Comparison of ENCODE assay signal across 17 cellular contexts in the genomic region with DNA sequence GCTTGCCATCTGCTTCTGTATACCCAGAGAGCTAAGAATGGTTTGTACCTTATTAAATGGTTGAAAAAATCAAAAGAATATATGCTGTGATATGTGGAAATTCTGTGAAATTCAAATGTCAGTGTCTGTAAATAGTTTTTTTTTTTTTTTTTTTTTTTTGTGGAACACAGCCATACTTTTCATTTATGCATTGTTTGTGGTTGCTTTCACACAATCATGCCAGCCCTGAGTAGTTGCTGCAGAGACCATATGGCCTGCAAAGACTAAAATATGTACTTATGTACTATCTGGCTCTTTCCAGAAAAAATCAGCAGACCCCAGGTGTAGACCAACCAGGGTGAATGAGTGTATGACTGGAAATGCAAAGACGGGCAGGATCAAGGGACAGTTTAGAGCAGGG.
A peak's percentile ranks its signal among the peaks of the same experiment; 100 is the strongest.
DNase-seq lines count a peak whose midpoint lies in the region; ATAC-seq, FAIRE-seq and TF ChIP-seq lines count a peak whose summit lies in the region.
"Had no signal": no experiment of that assay in that cellular context is flagged by ENCODE, and none has a peak within 500 bp of the region (broad histone marks: within the 10 kb centered on the region; RNA-seq: fewer than 3 reads in every experiment).

No MANE protein-coding gene starts in this region.

- DNase-seq in EH (ENCODE audit: low read depth) (peak; percentile 34), SKM-1 (lab: John Stamatoyannopoulos, UW; ENCODE audit: unreplicated experiment) (no peak), frontal cortex (ENCODE audit: low spot score in 2 of 2) (no peak), middle frontal gyrus (ENCODE audit: extremely low spot score, low spot score) (no peak)
- DNase-seq in natural killer cell treated with Interleukin-12 subunit alpha and Interleukin-12 subunit beta and Interleukin-15 and Interleukin-18, amount 100 ng/mL, for 72 hours (ENCODE audit: low spot score) = no peak
- no peak for DNase-seq in effector CD8-positive, alpha-beta T cell (lab: John Stamatoyannopoulos, UW)
- DNase-seq: AML-193; DMS79; NCI-H146; NCI-H2107; NCI-H69; NK-92 treated with Interleukin-12 subunit alpha and Interleukin-12 subunit beta, amount 100 ng/mL, for 24 hours had no signal

- H3F3A ChIP-seq in OCI-LY1 (ENCODE audit: insufficient read depth, low read length) = no peaks in the 10 kb centered on the region

- peak overlapping the region; percentile 6 for H3K27ac Mint-ChIP-seq in dendritic cell treated with granulocyte-macrophage colony-stimulating factor and Interleukin-4, amounts not matched to agents 40 ng/mL and 50 ng/mL, for 4 days
- peak overlapping the region; percentile 22 to 69 for H3K27ac Mint-ChIP-seq in natural killer cell treated with Interleukin-12 subunit alpha and Interleukin-12 subunit beta and Interleukin-15 and Interleukin-18, amount 100 ng/mL, for 72 hours
- H3K27ac Mint-ChIP-seq: GM23338 had no signal

- H3K36me3 ChIP-seq in OCI-LY1 (ENCODE audit: insufficient read depth, low read length) = peaks cover 41% of the 10 kb centered on the region

- H4K20me1 ChIP-seq in OCI-LY1 (ENCODE audit: insufficient read depth, low read length) = no peaks in the 10 kb centered on the region

- H3K27me3 ChIP-seq in OCI-LY1 (ENCODE audit: insufficient read depth, low read length) = no peaks in the 10 kb centered on the region

- H3K4me1 ChIP-seq in OCI-LY1 (ENCODE audit: insufficient read depth, low read length, severe bottlenecking) = peaks cover 76% of the 10 kb centered on the region

- H3K4me3 Mint-ChIP-seq in dendritic cell treated with granulocyte-macrophage colony-stimulating factor and Interleukin-4, amounts not matched to agents 40 ng/mL and 50 ng/mL, for 4 days = no peak overlapping the region
- H3K4me3 Mint-ChIP-seq in natural killer cell treated with Interleukin-12 subunit alpha and Interleukin-12 subunit beta and Interleukin-15 and Interleukin-18, amount 100 ng/mL, for 72 hours = no peak overlapping the region
- H3K4me3 Mint-ChIP-seq: GM23338 had no signal

- peaks cover 73% of the 10 kb centered on the region for H3K4me1 Mint-ChIP-seq in dendritic cell treated with granulocyte-macrophage colony-stimulating factor and Interleukin-4, amounts not matched to agents 40 ng/mL and 50 ng/mL, for 4 days (ENCODE audit: low read depth)
- peaks cover 62 to 64% of the 10 kb centered on the region in 2 donors for H3K4me1 Mint-ChIP-seq in natural killer cell treated with Interleukin-12 subunit alpha and Interleukin-12 subunit beta and Interleukin-15 and Interleukin-18, amount 100 ng/mL, for 72 hours (ENCODE audit: low read depth in 2 of 2)

- no peaks in the 10 kb centered on the region for H3K9me2 ChIP-seq in OCI-LY1 (ENCODE audit: low read depth, low read length)

- no peaks in the 10 kb centered on the region for H3K9me3 ChIP-seq in OCI-LY1 (ENCODE audit: low read length)

- no peak overlapping the region for H2AFZ ChIP-seq in OCI-LY1 (ENCODE audit: low read length)
- H2AFZ ChIP-seq: GM23338 had no signal

- intact Hi-C loops in dendritic cell treated with granulocyte-macrophage colony-stimulating factor and Interleukin-4, amounts not matched to agents 40 ng/mL and 50 ng/mL, for 4 days (cut with micrococcal nuclease) = no loop called here

- peaks cover 87% of the 10 kb centered on the region for H3K79me2 ChIP-seq in OCI-LY1 (ENCODE audit: insufficient read depth, low read length)

- peaks cover 57% of the 10 kb centered on the region for H3K36me3 Mint-ChIP-seq in dendritic cell treated with granulocyte-macrophage colony-stimulating factor and Interleukin-4, amounts not matched to agents 40 ng/mL and 50 ng/mL, for 4 days (ENCODE audit: low read depth)
- H3K36me3 Mint-ChIP-seq in natural killer cell treated with Interleukin-12 subunit alpha and Interleukin-12 subunit beta and Interleukin-15 and Interleukin-18, amount 100 ng/mL, for 72 hours = peaks cover 6% of the 10 kb centered on the region

- FAIRE-seq in frontal cortex (lab: Jason Lieb, UNC) = no peak
- FAIRE-seq: G401.6, HTR-8/SVneo had no signal

- ATAC-seq in natural killer cell treated with Interleukin-12 subunit alpha and Interleukin-12 subunit beta and Interleukin-15 and Interleukin-18, amount 100 ng/mL, for 72 hours = no peak

- H3K4me2 ChIP-seq in OCI-LY1 (ENCODE audit: low read length) = peak overlapping the region; percentile 49; the same call in 1 of the 2 replicates
- H3K4me2 ChIP-seq: GM23338 had no signal

- TF ChIP-seq CTCF in OCI-LY1 (IDR thresholded peaks at IDR 0.05; ENCODE audit: low read length) = no peak

- peak overlapping the region; percentile 26; the same call in 1 of the 2 replicates for H3K9ac ChIP-seq in OCI-LY1 (ENCODE audit: low read length)

- peak overlapping the region; percentile 8 for H3K4me3 ChIP-seq in OCI-LY1 (ENCODE audit: low read depth, low read length, poor library complexity, severe bottlenecking)
- H3K4me3 ChIP-seq: GM23338 had no signal

- H3K9me3 Mint-ChIP-seq in dendritic cell treated with granulocyte-macrophage colony-stimulating factor and Interleukin-4, amounts not matched to agents 40 ng/mL and 50 ng/mL, for 4 days = no peaks in the 10 kb centered on the region
- H3K9me3 Mint-ChIP-seq in natural killer cell treated with Interleukin-12 subunit alpha and Interleukin-12 subunit beta and Interleukin-15 and Interleukin-18, amount 100 ng/mL, for 72 hours = no peaks in the 10 kb centered on the region
- H3K9me3 Mint-ChIP-seq: GM23338 had no signal

- H3K27ac ChIP-seq in OCI-LY1 (ENCODE audit: low read depth, low read length, poor library complexity, severe bottlenecking) = peak overlapping the region; percentile 89

- no peaks in the 10 kb centered on the region for H3K27me3 Mint-ChIP-seq in dendritic cell treated with granulocyte-macrophage colony-stimulating factor and Interleukin-4, amounts not matched to agents 40 ng/mL and 50 ng/mL, for 4 days
- H3K27me3 Mint-ChIP-seq in natural killer cell treated with Interleukin-12 subunit alpha and Interleukin-12 subunit beta and Interleukin-15 and Interleukin-18, amount 100 ng/mL, for 72 hours = no peaks in the 10 kb centered on the region
